In the genomic region with DNA sequence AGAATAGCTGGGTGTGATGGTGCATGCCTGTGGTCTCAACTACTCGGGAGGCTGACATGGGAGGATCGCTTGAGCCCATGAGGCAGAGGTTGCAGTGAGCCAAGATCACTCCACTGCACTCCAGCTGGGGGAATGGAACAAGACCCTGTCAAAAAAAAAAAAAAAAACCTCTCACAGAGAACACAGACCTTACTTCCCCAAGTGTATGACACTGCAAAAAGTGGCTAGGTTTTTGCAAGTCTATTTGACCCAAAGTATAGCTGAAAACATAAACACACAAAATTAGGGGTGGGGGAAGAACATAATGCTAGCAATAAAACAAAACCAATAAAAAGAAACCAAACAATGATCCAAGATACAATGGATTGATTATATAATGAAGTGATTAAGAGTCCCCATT, we compare ENCODE assay signal across 15 cellular contexts.
"Had no signal": no experiment of that assay in that cellular context is flagged by ENCODE, and none has a peak within 500 bp of the region (broad histone marks: within the 10 kb centered on the region; RNA-seq: fewer than 3 reads in every experiment).

No MANE protein-coding gene starts in this region.

- H2AFZ ChIP-seq: parathyroid adenoma had no signal

- H3K27ac ChIP-seq: coronary artery, parathyroid adenoma had no signal

- DNase-seq: activated CD4-positive, alpha-beta T cell treated with anti-CD3 and anti-CD28 coated beads for 1 hour; activated CD4-positive, alpha-beta T cell treated with anti-CD3 and anti-CD28 coated beads, Interleukin-2, amount 50 U/mL, for 4 hours; activated naive CD4-positive, alpha-beta T cell; activated naive CD8-positive, alpha-beta T cell treated with anti-CD3 and anti-CD28 coated beads, Interleukin-2, amount 10 ng/mL, durations not matched to agents 7 days and 5 days; activated T-cell treated with anti-CD3 and anti-CD28 coated beads for 4 hours; central memory CD4-positive, alpha-beta T cell; effector CD4-positive, alpha-beta T cell; foreskin fibroblast; glutamatergic neuron; left ventricle myocardium superior; naive thymus-derived CD8-positive, alpha-beta T cell; stimulated activated CD4-positive, alpha-beta T cell treated with anti-CD3 and anti-CD28 coated beads, Interleukin-2, amount 100 ng/mL, for 48 hours had no signal

- H3K4me3 ChIP-seq: coronary artery had no signal

- ATAC-seq: left ventricle myocardium superior; naive thymus-derived CD8-positive, alpha-beta T cell; stimulated activated memory B cell treated with anti-CD40 and anti-IgM and Interleukin-4, amounts not matched to agents 10 μg/mL and 1 μg/mL and 100 μg/mL, for 72 hours had no signal

- H3K4me1 ChIP-seq: parathyroid adenoma had no signal

- H3K9ac ChIP-seq: parathyroid adenoma had no signal
